9 cellular contexts compared by ENCODE assay signal in genomic region chr10:78335691-78336401, GRCh38.
A peak's percentile ranks its signal among the peaks of the same experiment; 100 is the strongest.
DNase-seq lines count a peak whose midpoint lies in the region; ATAC-seq and FAIRE-seq lines count a peak whose summit lies in the region.
"Had no signal": no experiment of that assay in that cellular context is flagged by ENCODE, and none has a peak within 500 bp of the region (broad histone marks: within the 10 kb centered on the region; RNA-seq: fewer than 3 reads in every experiment).

No MANE protein-coding gene starts in this region.

- H2AFZ ChIP-seq in GM23248 = no peak overlapping the region

- H3K36me3 ChIP-seq in GM23248 (ENCODE audit: low read depth) = no peaks in the 10 kb centered on the region

- DNase-seq in GM23248 (peak; percentile 71), anterior cingulate cortex (lab: John Stamatoyannopoulos, UW) (peak in 33 of 58 donors; percentile 11 to 81 (median 44)), skeletal muscle cell (ENCODE audit: low read depth) (peak; percentile 20), DMS79 treated with DMSO at 0.1 percent for 48 hours (lab: John Stamatoyannopoulos, UW) (no peak), T-helper 9 cell (no peak)
- no peak for DNase-seq in activated CD4-positive, alpha-beta T cell treated with anti-CD3 and anti-CD28 coated beads, Interleukin-2, amount 50 U/mL, for 4 hours
- DNase-seq: effector CD8-positive, alpha-beta T cell had no signal

- no peak overlapping the region for H3K4me3 ChIP-seq in GM23248
- H3K4me3 ChIP-seq in skeletal muscle cell (ENCODE audit: low read depth, low read length) = no peak overlapping the region

- no peak for ATAC-seq in HG02970 (IDR thresholded peaks at IDR 0.05; ENCODE audit: low FRiP score, unreplicated experiment)

- no peaks in the 10 kb centered on the region for H3K79me2 ChIP-seq in GM23248 (ENCODE audit: insufficient read depth)

- no peaks in the 10 kb centered on the region for H3K27me3 ChIP-seq in GM23248 (replicated peaks; ENCODE audit: insufficient read depth)

- peak overlapping the region; percentile 70 for H3K9ac ChIP-seq in GM23248

- peak overlapping the region; percentile 12 for H3K4me2 ChIP-seq in GM23248 (ENCODE audit: unreplicated experiment)

- in situ Hi-C loops in GM23248 (cut with MboI) = no loop called here

- H4K20me1 ChIP-seq in GM23248 (ENCODE audit: insufficient read depth) = no peaks in the 10 kb centered on the region

- H3F3A ChIP-seq in GM23248 (ENCODE audit: insufficient read depth) = peaks cover 23% of the 10 kb centered on the region; the same call in 1 of the 2 replicates

- peaks cover 35% of the 10 kb centered on the region for H3K4me1 ChIP-seq in GM23248 (ENCODE audit: insufficient read depth)

- WGBS in GM23248 (ENCODE audit: low coverage in 1 of 2, low lambda C conversion rate in 2 of 2, missing lambda C conversion rate in 2 of 2), 2 experiments = 45 to 55% methylated on average over 5 of the region's 5 CpGs

- peak overlapping the region; percentile 94 for H3K27ac ChIP-seq in GM23248

- FAIRE-seq in islet of Langerhans (lab: Jason Lieb, UNC) = peak; percentile 74

- H3K9me3 ChIP-seq in GM23248 (ENCODE audit: low read depth) = no peaks in the 10 kb centered on the region

- no peaks in the 10 kb centered on the region for H3K9me2 ChIP-seq in GM23248 (ENCODE audit: insufficient read depth)

Comparison
In these comparisons a context has a peak if more than half of its experiments do, and no peak if none do; other contexts are left out.
1. DNase-seq: peak in GM23248 (single experiment), anterior cingulate cortex (33 of 58) and skeletal muscle cell (single experiment); none in activated CD4-positive, alpha-beta T cell treated with anti-CD3 and anti-CD28 coated beads, Interleukin-2, amount 50 U/mL, for 4 hours (0 of 2), DMS79 treated with DMSO at 0.1 percent for 48 hours (single experiment) and T-helper 9 cell (single experiment).